In the genomic region with DNA sequence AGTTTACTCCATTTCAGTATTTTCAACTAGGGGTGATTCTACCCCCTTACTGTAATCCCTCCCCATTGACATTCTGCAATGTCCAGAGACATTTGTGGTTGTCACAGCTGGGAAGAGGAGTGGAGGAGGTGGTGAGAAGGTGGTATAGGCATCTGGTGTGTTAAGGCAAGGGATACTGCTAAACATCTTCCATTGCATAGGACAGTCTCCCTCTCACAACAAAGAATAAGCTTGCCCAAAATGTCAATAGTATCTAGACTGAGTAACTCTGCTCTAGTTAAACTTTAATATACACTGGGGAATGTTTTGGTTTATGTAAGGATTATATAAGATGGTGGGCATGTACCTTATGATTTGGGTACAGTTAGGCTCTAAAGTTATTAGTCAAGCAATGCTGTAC, we compare ENCODE assay signal across 31 cellular contexts.
"Had no signal": no experiment of that assay in that cellular context is flagged by ENCODE, and none has a peak within 500 bp of the region (broad histone marks: within the 10 kb centered on the region; RNA-seq: fewer than 3 reads in every experiment).

No MANE protein-coding gene starts in this region.

- ATAC-seq: naive thymus-derived CD8-positive, alpha-beta T cell; psoas muscle; right cardiac atrium; sciatic nerve; stimulated activated memory B cell treated with anti-CD40 and anti-IgM and Interleukin-4, amounts not matched to agents 10 μg/mL and 1 μg/mL and 100 μg/mL, for 72 hours; stimulated activated naive CD8-positive, alpha-beta T cell treated with anti-CD3 and anti-CD28 coated beads, Interleukin-15, amount 100 ng/mL, for 72 hours; stimulated activated naive CD8-positive, alpha-beta T cell treated with anti-CD3 and anti-CD28 coated beads, Interleukin-15, Interleukin-2, amounts not matched to agents 100 U/mL and 50 U/mL, for 24 hours; upper lobe of right lung had no signal

- H3K4me2 ChIP-seq: neural progenitor cell, smooth muscle cell had no signal

- H3K27me3 Mint-ChIP-seq: natural killer cell treated with Interleukin-12 subunit alpha and Interleukin-12 subunit beta and Interleukin-15 and Interleukin-18, amount 100 ng/mL, for 72 hours; progenitor cell of endocrine pancreas; stimulated activated memory B cell treated with anti-CD40 and anti-IgM and Interleukin-4, amounts not matched to agents 10 μg/mL and 1 μg/mL and 100 μg/mL, for 72 hours; stimulated activated naive CD8-positive, alpha-beta T cell treated with anti-CD3 and anti-CD28 coated beads, Interleukin-15, amount 100 ng/mL, for 72 hours; type B pancreatic cell had no signal

- H3K4me1 ChIP-seq: neural progenitor cell, parathyroid adenoma, psoas muscle, spleen, suprapubic skin, testis, tibial artery, transverse colon, upper lobe of right lung, uterus had no signal

- H3K4me3 Mint-ChIP-seq: naive thymus-derived CD8-positive, alpha-beta T cell; natural killer cell treated with Interleukin-12 subunit alpha and Interleukin-12 subunit beta and Interleukin-15 and Interleukin-18, amount 100 ng/mL, for 72 hours; neural progenitor cell; stimulated activated memory B cell treated with anti-CD40 and anti-IgM and Interleukin-4, amounts not matched to agents 10 μg/mL and 1 μg/mL and 100 μg/mL, for 72 hours; stimulated activated naive CD8-positive, alpha-beta T cell treated with anti-CD3 and anti-CD28 coated beads, Interleukin-15, amount 100 ng/mL, for 72 hours; type B pancreatic cell had no signal

- H3K9me3 ChIP-seq: ovary, psoas muscle, spleen, suprapubic skin, testis, tibial artery, transverse colon, upper lobe of right lung, uterus had no signal

- H3K9me3 Mint-ChIP-seq: natural killer cell treated with Interleukin-12 subunit alpha and Interleukin-12 subunit beta and Interleukin-15 and Interleukin-18, amount 100 ng/mL, for 72 hours; neural progenitor cell; stimulated activated memory B cell treated with anti-CD40 and anti-IgM and Interleukin-4, amounts not matched to agents 10 μg/mL and 1 μg/mL and 100 μg/mL, for 72 hours; stimulated activated naive CD8-positive, alpha-beta T cell treated with anti-CD3 and anti-CD28 coated beads, Interleukin-15, amount 100 ng/mL, for 72 hours; type B pancreatic cell had no signal

- H3K4me1 Mint-ChIP-seq: naive thymus-derived CD8-positive, alpha-beta T cell; neural progenitor cell; stimulated activated memory B cell treated with anti-CD40 and anti-IgM and Interleukin-4, amounts not matched to agents 10 μg/mL and 1 μg/mL and 100 μg/mL, for 72 hours; stimulated activated naive CD8-positive, alpha-beta T cell treated with anti-CD3 and anti-CD28 coated beads, Interleukin-15, amount 100 ng/mL, for 72 hours had no signal

- H3K36me3 Mint-ChIP-seq: naive thymus-derived CD8-positive, alpha-beta T cell; natural killer cell treated with Interleukin-12 subunit alpha and Interleukin-12 subunit beta and Interleukin-15 and Interleukin-18, amount 100 ng/mL, for 72 hours; neural progenitor cell; stimulated activated memory B cell treated with anti-CD40 and anti-IgM and Interleukin-4, amounts not matched to agents 10 μg/mL and 1 μg/mL and 100 μg/mL, for 72 hours; type B pancreatic cell had no signal

- H3K27me3 ChIP-seq: neural progenitor cell, ovary, spleen, suprapubic skin, testis, tibial artery, transverse colon, upper lobe of right lung had no signal

- H3K27ac Mint-ChIP-seq: naive thymus-derived CD8-positive, alpha-beta T cell; natural killer cell treated with Interleukin-12 subunit alpha and Interleukin-12 subunit beta and Interleukin-15 and Interleukin-18, amount 100 ng/mL, for 72 hours; neural progenitor cell; progenitor cell of endocrine pancreas; stimulated activated memory B cell treated with anti-CD40 and anti-IgM and Interleukin-4, amounts not matched to agents 10 μg/mL and 1 μg/mL and 100 μg/mL, for 72 hours; stimulated activated naive CD8-positive, alpha-beta T cell treated with anti-CD3 and anti-CD28 coated beads, Interleukin-15, amount 100 ng/mL, for 72 hours; type B pancreatic cell had no signal

- H2AFZ ChIP-seq: neural progenitor cell, parathyroid adenoma had no signal

- H3K27ac ChIP-seq: neural progenitor cell, ovary, parathyroid adenoma, psoas muscle, skin epidermis, spleen, suprapubic skin, testis, tibial artery, transverse colon, upper lobe of right lung, uterus had no signal

- DNase-seq: naive thymus-derived CD8-positive, alpha-beta T cell; occipital lobe; ovary; posterior cingulate gyrus; psoas muscle; right cardiac atrium; spleen; stimulated activated CD4-positive, alpha-beta T cell treated with anti-CD3 and anti-CD28 coated beads, Interleukin-12 subunit alpha, Interleukin-12 subunit beta, amount 100 ng/mL, for 4 hours; stimulated activated CD4-positive, alpha-beta T cell treated with anti-CD3 and anti-CD28 coated beads, Interleukin-1b, Interleukin-23, amount 100 ng/mL, for 48 hours; stimulated activated CD4-positive, alpha-beta T cell treated with anti-CD3 and anti-CD28 coated beads, Interleukin-4, amount 100 ng/mL, for 1 hour; stimulated activated CD4-positive, alpha-beta T cell treated with anti-CD3 and anti-CD28 coated beads, Interleukin-4, amount 100 ng/mL, for 4 hours; stimulated activated CD8-positive, alpha-beta memory T cell treated with anti-CD3 and anti-CD28 coated beads, Interleukin-4, amount 100 ng/mL, for 48 hours; stimulated activated naive CD4-positive, alpha-beta T cell; stimulated activated naive CD8-positive, alpha-beta T cell treated with anti-CD3 and anti-CD28 coated beads, Interleukin-15, amount 100 ng/mL, for 72 hours; stimulated activated naive CD8-positive, alpha-beta T cell treated with anti-CD3 and anti-CD28 coated beads, Interleukin-15, Interleukin-2, amounts not matched to agents 100 U/mL and 50 U/mL, for 24 hours; substantia nigra; testis; tibial artery; transverse colon; upper lobe of right lung; uterus had no signal

- H3K9ac ChIP-seq: neural progenitor cell, parathyroid adenoma had no signal

- H3K36me3 ChIP-seq: neural progenitor cell, ovary, spleen, suprapubic skin, tibial artery, transverse colon, upper lobe of right lung, uterus had no signal

- H3K4me3 ChIP-seq: neural progenitor cell, ovary, psoas muscle, skin epidermis, smooth muscle cell, spleen, suprapubic skin, testis, tibial artery, transverse colon, upper lobe of right lung, uterus had no signal
